ENCODE assay signal across 8 cellular contexts in genomic region chr4:89000844-89001360, GRCh38. TPM values are rescaled to one million over a fixed set of nuclear protein-coding genes. Genes with fewer than 3 reads are reported as not detected.
DNase-seq lines count a peak whose midpoint lies in the region; ATAC-seq, FAIRE-seq and TF ChIP-seq lines count a peak whose summit lies in the region.

No MANE protein-coding gene starts in this region.

- DNase-seq in HCT116 (ENCODE audit: low read depth, low spot score) (no peak), NCI-H2107 (lab: John Stamatoyannopoulos, UW) (peak; percentile 66), K562 (ENCODE audit: extremely low read depth in 1 of 4, low spot score in 3 of 4) (peak in 2 of 4 experiments; percentile 36 to 68), myocyte (ENCODE audit: low read depth) (peak; percentile 61), NCI-H128 (lab: John Stamatoyannopoulos, UW; ENCODE audit: unreplicated experiment) (no peak), RPMI8226 (no peak)

- H3K27ac ChIP-seq in HCT116 (ENCODE audit: low read depth, low read length) (no peak overlapping the region), K562 (ENCODE audit: extremely low read depth, low read depth, low read length) (peak overlapping the region; percentile 73)

- H4K20me1 ChIP-seq in HCT116 (ENCODE audit: insufficient read depth) (no peaks in the 10 kb centered on the region), K562 (replicated peaks; ENCODE audit: control insufficient read depth, insufficient read depth, low read length) (no peaks in the 10 kb centered on the region)

- FAIRE-seq in K562 (lab: Jason Lieb, UNC), result peak; percentile 87

- H3K27me3 ChIP-seq in HCT116 (ENCODE audit: insufficient read depth, low read length) (no peaks in the 10 kb centered on the region), K562 (ENCODE audit: control insufficient read depth in 2 of 2, insufficient read depth in 2 of 2, low read length in 2 of 2) (no peaks in the 10 kb centered on the region)

- no peak overlapping the region for H3K4me2 ChIP-seq in HCT116 (ENCODE audit: low read length)
- peak overlapping the region; percentile 3; the same call in 1 of the 2 replicates for H3K4me2 ChIP-seq in K562 (ENCODE audit: insufficient read depth, low read length)

- POLR2A ChIA-PET in HCT116 (lab: Charles Lee), result no interaction called here
- POLR2A ChIA-PET in K562 (lab: Yijun Ruan, JAX), result interaction anchor here (0.9 kb wide), 1 partner anchor 181 kb away, joined by 3 read pairs; no protein-coding TSS in a partner anchor

- CTCF ChIA-PET in HCT116 (lab: Charles Lee), result no interaction called here
- CTCF ChIA-PET in K562 (lab: Yijun Ruan, JAX; ENCODE audit: low intra/inter-chr PET ratio), result no interaction called here

- RAD21 ChIA-PET in HCT116 (lab: Charles Lee; ENCODE audit: low non-redundant PET in 1 of 2, low total read pairs in 2 of 2, uncharacterized antibody in 2 of 2, unreplicated experiment in 2 of 2), result no interaction called here

- no peaks in the 10 kb centered on the region for H3K9me2 ChIP-seq in HCT116 (ENCODE audit: insufficient read depth)

- no peaks in the 10 kb centered on the region for H3K36me3 ChIP-seq in HCT116 (ENCODE audit: control insufficient read depth in 1 of 2, insufficient read depth in 2 of 2, low read length in 2 of 2)
- peaks cover 28% of the 10 kb centered on the region; the same call in 2 of the 3 replicates for H3K36me3 ChIP-seq in K562 (ENCODE audit: control insufficient read depth, insufficient read depth, low read length)

- H3K79me2 ChIP-seq in HCT116 (ENCODE audit: insufficient read depth, low read length) (no peaks in the 10 kb centered on the region), K562 (ENCODE audit: control insufficient read depth, insufficient read depth, low read length) (peaks cover 5% of the 10 kb centered on the region; the same call in 1 of the 3 replicates)

- H3K9ac ChIP-seq in HCT116 (ENCODE audit: low read length) (no peak overlapping the region), K562 (ENCODE audit: insufficient read depth in 1 of 2, low read depth in 2 of 2, low read length in 2 of 2) (no peak overlapping the region; a peak in 1 of 4 replicates)

- H3K4me3 ChIP-seq in HCT116 (replicated peaks in 1 of 2; ENCODE audit: low read depth in 1 of 2, low read length in 2 of 2) (no peak overlapping the region), K562 (no peak overlapping the region)

- ATAC-seq in HCT116, result no peak
- peak; percentile 86 for ATAC-seq in K562
- no peak for ATAC-seq in GM19467 (IDR thresholded peaks at IDR 0.05; ENCODE audit: unreplicated experiment)
- no peak for ATAC-seq in HG03159 (IDR thresholded peaks at IDR 0.05; ENCODE audit: unreplicated experiment)

- TF ChIP-seq CTCF in HCT116 (IDR thresholded peaks at IDR 0.05 in 2 of 3, conservative IDR thresholded peaks at IDR 0.05 in 1 of 3; ENCODE audit: borderline replicate concordance in 1 of 3, insufficient read depth in 1 of 3, low read depth in 2 of 3, low read length in 2 of 3) (no peak), K562 (IDR thresholded peaks at IDR 0.05 in 2 of 3, conservative IDR thresholded peaks at IDR 0.05 in 1 of 3; ENCODE audit: insufficient read depth in 2 of 3, low read depth in 1 of 3, low read length in 3 of 3) (no peak)

- peaks cover 0 to 8% of the 10 kb centered on the region in 2 experiments; a peak in 2 of 4 replicates for H3K4me1 ChIP-seq in HCT116 (ENCODE audit: control insufficient read depth in 1 of 2, insufficient read depth in 2 of 2, low read length in 2 of 2)
- H3K4me1 ChIP-seq in K562 (replicated peaks in 1 of 2; ENCODE audit: control insufficient read depth in 2 of 2, insufficient read depth in 2 of 2, low read length in 2 of 2), result peaks cover 0 to 22% of the 10 kb centered on the region in 2 experiments; a peak in 4 of 5 replicates

- peak; percentile 56 for TF ChIP-seq EP300 in K562 (IDR thresholded peaks at IDR 0.05; ENCODE audit: low read length)

- no TSS peak for BruUV-seq in HCT116 (replicated peaks; lab: Mats Ljungman, UMichigan)
- no TSS peak for BruUV-seq in K562 (replicated peaks; lab: Mats Ljungman, UMichigan)

- H3K9me1 ChIP-seq in K562 (ENCODE audit: control insufficient read depth, insufficient read depth, low read length), result no peaks in the 10 kb centered on the region

- intact Hi-C loops in HCT116 (cut with micrococcal nuclease), result no loop called here
- intact Hi-C loops in K562 (cut with micrococcal nuclease), result no loop called here

- H2AFZ ChIP-seq in HCT116 (ENCODE audit: low read depth, low read length, poor library complexity, severe bottlenecking) (no peak overlapping the region), K562 (ENCODE audit: low read depth, low read length) (peak overlapping the region; percentile 34; the same call in 1 of the 2 replicates)

- in situ Hi-C loops in K562 (cut with MboI), result no loop called here

- TF ChIP-seq RAD21 in HCT116 (IDR thresholded peaks at IDR 0.05; ENCODE audit: low read depth) (no peak), K562 (CRISPR knock-in tag; conservative IDR thresholded peaks at IDR 0.05 in 1 of 2, IDR thresholded peaks at IDR 0.05 in 1 of 2) (no peak)

- TF ChIP-seq POLR2A in HCT116 (IDR thresholded peaks at IDR 0.05; ENCODE audit: borderline replicate concordance, extremely low read depth, insufficient read depth, insufficient read length) (no peak), K562 (conservative IDR thresholded peaks at IDR 0.05) (no peak)

- H3K9me3 ChIP-seq in HCT116 (ENCODE audit: control insufficient read depth in 1 of 2, insufficient read depth in 1 of 2, low read depth in 1 of 2, low read length in 2 of 2) (no peaks in the 10 kb centered on the region), K562 (replicated peaks; ENCODE audit: control insufficient read depth, insufficient read depth, low read depth, low read length) (no peaks in the 10 kb centered on the region)

- 23% methylated on average over 3 of the region's 3 CpGs for WGBS in K562 (ENCODE audit: insufficient coverage, low coverage, missing lambda C conversion rate)

TF ChIP-seq in HCT116, 20 proteins besides CTCF, POLR2A, EP300 and RAD21:
- TF ChIP-seq SRF (IDR thresholded peaks at IDR 0.05; ENCODE audit: low read depth) (0 out of 2 replicates have a peak, but pooled peaks have one; percentile 36), SP1 (IDR thresholded peaks at IDR 0.05; ENCODE audit: low read depth) (no peak)

TF ChIP-seq in K562, 482 proteins besides CTCF, POLR2A, EP300 and RAD21 (continues in another document):
- no peak for TF ChIP-seq MYBL2 (IDR thresholded peaks at IDR 0.05; ENCODE audit: low read depth)
- no peak for TF ChIP-seq MYBL2 (CRISPR knock-in tag; IDR thresholded peaks at IDR 0.05; ENCODE audit: borderline replicate concordance)
- TF ChIP-seq ZBTB43 (CRISPR knock-in tag; IDR thresholded peaks at IDR 0.05), result no peak
- peak; percentile 22; the same call in 1 of the 2 replicates for TF ChIP-seq NR2C1 (IDR thresholded peaks at IDR 0.05)
- peak; percentile 45; the same call in 1 of the 2 replicates for TF ChIP-seq NR2C1 (tag; IDR thresholded peaks at IDR 0.05)
- no peak for TF ChIP-seq POLR3A (IDR thresholded peaks at IDR 0.05; ENCODE audit: borderline replicate concordance, extremely low read depth, insufficient read depth, insufficient read length)
- no peak for TF ChIP-seq SRSF3 (IDR thresholded peaks at IDR 0.05; ENCODE audit: insufficient read depth, low read length)
- no peak for TF ChIP-seq MCM2 (IDR thresholded peaks at IDR 0.05; ENCODE audit: low read depth)
- 0 out of 2 replicates have a peak, but pooled peaks have one; percentile 42 for TF ChIP-seq PTRF (tag; IDR thresholded peaks at IDR 0.05)
- no peak for TF ChIP-seq ILK (tag; IDR thresholded peaks at IDR 0.05; ENCODE audit: borderline replicate concordance, low read depth)
- no peak for TF ChIP-seq HDAC6 (IDR thresholded peaks at IDR 0.05; ENCODE audit: low read depth, low read length)

RNA-seq across cellular contexts. Expression of gene FAM13A, which starts 56.1 kb away (rescaled TPM):
- total RNA-seq in HCT116 (2021; ENCODE audit: unreplicated experiment), result 17.2 TPM
- polyA plus RNA-seq in HCT116 (2012), result 4.8 and 6.1 TPM in 2 replicates
- 69.5 and 141 TPM in 2 replicates for total RNA-seq in K562 (2011; cell fraction: chromatin; rRNA removed; ENCODE audit: low replicate concordance)
- total RNA-seq in K562 (2011; cell fraction: nucleolus; rRNA removed), result 25.3 and 29.7 TPM in 2 replicates
- total RNA-seq in K562 (2011; cell fraction: nucleoplasm; rRNA removed), result 54.5 and 79.6 TPM in 2 replicates
- total RNA-seq in K562 (2014; rRNA removed), result 11.3 and 15.5 TPM in 2 replicates
- 22.3 and 23.1 TPM in 2 replicates for total RNA-seq in K562 (2014; rRNA removed; fragmentation: Illumina TruSeq; extraction: Trizol)
- total RNA-seq in K562 (2015; rRNA removed; fragmentation: Illumina TruSeq; extraction: Trizol), result 15.9 and 18.5 TPM in 2 replicates
- 13.7 and 14.1 TPM in 2 replicates for total RNA-seq in K562 (2021)
- polyA plus RNA-seq in K562 (2011; rRNA removed), result 23.3 and 41.9 TPM in 2 replicates
- 7.1 and 23.1 TPM in 2 replicates for polyA plus RNA-seq in K562 (2011; cell fraction: cytosol; rRNA removed)
- polyA plus RNA-seq in K562 (2011; cell fraction: nucleus; rRNA removed), result 32.1 and 73.5 TPM in 2 replicates
- polyA plus RNA-seq in K562 (2012), result 11.7 and 13.0 TPM in 2 replicates
- 13.1 and 14.7 TPM in 2 replicates for polyA plus RNA-seq in K562 (2014; fragmentation: Illumina TruSeq; extraction: Trizol)
- 10 to 100 TPM; 14.4 to 15.3 TPM for polyA plus RNA-seq in K562 (2014; fragmentation: Nextera tagmentation; extraction: Ambion mirVana)
- polyA plus RNA-seq in K562 (2014; rRNA removed), result 12.1 and 12.8 TPM in 2 replicates
- 50.1 and 111 TPM in 2 replicates for polyA minus RNA-seq in K562 (2011; rRNA and poly(A)+ RNA removed)
- polyA minus RNA-seq in K562 (2011; cell fraction: cytosol; rRNA and poly(A)+ RNA removed), result 7.6 and 17.4 TPM in 2 replicates
- polyA minus RNA-seq in K562 (2011; cell fraction: nucleus; rRNA and poly(A)+ RNA removed), result 56.5 and 184 TPM in 2 replicates
- total RNA-seq in myocyte, result 14.3 and 16.8 TPM in 2 replicates
- 4.8 TPM for polyA plus RNA-seq in myocyte (2012)

Comparison
In these comparisons a context has a peak if more than half of its experiments do, and no peak if none do; other contexts are left out.
1. DNase-seq: peak in NCI-H2107 (single experiment) and myocyte (single experiment); none in HCT116 (single experiment), NCI-H128 (single experiment) and RPMI8226 (single experiment).
2. Of the 22 proteins assayed by ChIP-seq in both K562 and HCT116: peak only in K562: CEBPB, FOSL1 and JUND; only in HCT116: none; in both: SRF; in neither: 17; mixed calls (peak in some experiments, not most) for 1.